ENCODE assay signal across 24 cellular contexts in the genomic region with DNA sequence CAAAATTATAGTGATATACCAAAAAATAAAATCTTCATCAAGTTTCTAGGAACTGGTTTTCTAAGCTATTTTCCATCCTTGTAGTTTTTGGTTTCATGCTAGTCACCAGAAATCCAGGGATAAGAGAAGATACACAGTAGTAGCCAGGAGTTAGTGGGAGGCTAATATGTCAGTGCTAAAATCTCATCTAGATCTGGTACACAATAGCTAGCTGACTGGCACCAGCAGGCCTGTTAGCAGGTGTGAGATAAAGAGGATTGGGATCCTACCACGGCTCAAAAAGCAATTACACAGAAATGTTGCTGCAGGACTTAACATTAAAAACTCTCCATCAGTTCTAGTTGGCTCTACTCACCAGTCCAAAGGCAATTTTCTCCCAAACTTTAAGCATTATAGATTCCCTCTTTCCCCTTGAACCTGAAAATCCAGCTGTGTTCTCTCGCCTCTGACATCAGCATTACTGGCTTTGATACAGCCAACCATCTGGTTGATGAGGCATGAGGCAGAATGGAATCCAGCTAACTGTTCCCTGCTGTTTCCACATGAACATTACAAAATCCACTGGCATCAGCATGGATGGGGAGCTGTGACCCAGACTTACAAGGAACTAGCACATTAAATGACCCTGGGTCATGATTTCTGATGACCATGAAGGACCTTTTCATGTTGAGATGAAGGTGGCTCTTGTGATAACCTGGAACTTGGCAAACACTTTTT. TPM values are rescaled to one million over a fixed set of nuclear protein-coding genes. Genes with fewer than 3 reads are reported as not detected.
DNase-seq lines count a peak whose midpoint lies in the region; ATAC-seq and TF ChIP-seq lines count a peak whose summit lies in the region.
"Had no signal": no experiment of that assay in that cellular context is flagged by ENCODE, and none has a peak within 500 bp of the region (broad histone marks: within the 10 kb centered on the region; RNA-seq: fewer than 3 reads in every experiment).

No MANE protein-coding gene starts in this region.

- H3K9me2 ChIP-seq in GM23248 (ENCODE audit: insufficient read depth): no peaks in the 10 kb centered on the region

- no peak overlapping the region for H3K9ac ChIP-seq in GM23248
- H3K9ac ChIP-seq: parathyroid adenoma had no signal

- H3K4me3 ChIP-seq in GM23248: no peak overlapping the region
- H3K4me3 ChIP-seq in WERI-Rb-1 (ENCODE audit: low read depth, low read length): no peak overlapping the region
- H3K4me3 ChIP-seq in gastroesophageal sphincter: no peak overlapping the region
- H3K4me3 ChIP-seq: SJSA1 had no signal

- H3K27ac ChIP-seq in GM23248: no peak overlapping the region
- H3K27ac ChIP-seq in WERI-Rb-1: no peak overlapping the region
- H3K27ac ChIP-seq in gastroesophageal sphincter: no peak overlapping the region
- H3K27ac ChIP-seq: parathyroid adenoma, SJSA1 had no signal

- H3K4me2 ChIP-seq in GM23248 (ENCODE audit: unreplicated experiment): no peak overlapping the region

- H3K4me1 ChIP-seq in GM23248 (ENCODE audit: insufficient read depth) (no peaks in the 10 kb centered on the region), gastroesophageal sphincter (no peaks in the 10 kb centered on the region)
- H3K4me1 ChIP-seq: parathyroid adenoma, SJSA1 had no signal

- no peaks in the 10 kb centered on the region for H3F3A ChIP-seq in GM23248 (ENCODE audit: insufficient read depth)

- H3K9me3 ChIP-seq in GM23248 (ENCODE audit: low read depth) (no peaks in the 10 kb centered on the region), WERI-Rb-1 (ENCODE audit: severe bottlenecking) (no peaks in the 10 kb centered on the region), gastroesophageal sphincter (peaks cover 0 to 14% (median 0%) of the 10 kb centered on the region in 3 donors)
- H3K9me3 ChIP-seq: SJSA1 had no signal

- intact Hi-C loops in sciatic nerve (cut with DNase I): no loop called here

- ATAC-seq in gastroesophageal sphincter: peak; percentile 77
- peak; percentile 68 for ATAC-seq in sciatic nerve
- ATAC-seq: activated CD8-positive, alpha-beta memory T cell treated with anti-CD3 and anti-CD28 coated beads, Interleukin-2, amount 10 ng/mL, durations not matched to agents 7 days and 5 days; CD8-positive, alpha-beta T cell; Panc1 had no signal

- no peaks in the 10 kb centered on the region for H3K36me3 ChIP-seq in GM23248 (ENCODE audit: low read depth)
- H3K36me3 ChIP-seq in WERI-Rb-1: no peaks in the 10 kb centered on the region
- H3K36me3 ChIP-seq in gastroesophageal sphincter: no peaks in the 10 kb centered on the region
- H3K36me3 ChIP-seq: SJSA1 had no signal

- H4K20me1 ChIP-seq in GM23248 (ENCODE audit: insufficient read depth): no peaks in the 10 kb centered on the region

- TF ChIP-seq POLR2A in gastroesophageal sphincter (IDR thresholded peaks at IDR 0.05): no peak

- 25 to 39% methylated on average over 2 of the region's 2 CpGs for WGBS in GM23248 (ENCODE audit: low coverage in 1 of 2, low lambda C conversion rate in 2 of 2, missing lambda C conversion rate in 2 of 2), 2 experiments
- WGBS in gastroesophageal sphincter (ENCODE audit: low coverage in 1 of 2), 2 donors: 60 to 67% methylated on average over 1 to 2 of the region's 2 CpGs

- TF ChIP-seq EP300 in gastroesophageal sphincter (IDR thresholded peaks at IDR 0.05): no peak

- in situ Hi-C loops in GM23248 (cut with MboI): no loop called here

- no peak overlapping the region for H2AFZ ChIP-seq in GM23248
- H2AFZ ChIP-seq: parathyroid adenoma had no signal

- H3K79me2 ChIP-seq in GM23248 (ENCODE audit: insufficient read depth): no peaks in the 10 kb centered on the region
- H3K79me2 ChIP-seq: parathyroid adenoma had no signal

- DNase-seq in GM23248: peak; percentile 35
- peak; percentile 16 for DNase-seq in WERI-Rb-1
- DNase-seq in sciatic nerve (ENCODE audit: low spot score): no peak
- no peak for DNase-seq in GM10266 (ENCODE audit: extremely low spot score)
- no peak for DNase-seq in NCI-H524 treated with DMSO at 0.1 percent for 48 hours (lab: John Stamatoyannopoulos, UW)
- no peak for DNase-seq in NCI-H2081 treated with DMSO at 0.1 percent for 48 hours (lab: John Stamatoyannopoulos, UW)
- DNase-seq: activated CD4-positive, alpha-beta T cell treated with anti-CD3 and anti-CD28 coated beads for 48 hours; activated CD8-positive, alpha-beta memory T cell treated with anti-CD3 and anti-CD28 coated beads, Interleukin-2, amount 10 ng/mL, durations not matched to agents 7 days and 5 days; activated naive CD4-positive, alpha-beta T cell treated with anti-CD3 and anti-CD28 coated beads, Interleukin-2, amount 10 ng/mL, durations not matched to agents 7 days and 5 days; CD8-positive, alpha-beta T cell; cerebellar nuclear complex; glutamatergic neuron; KBM-7; NCI-H187; NCI-H226; NK-92 treated with Interleukin-12 subunit alpha and Interleukin-12 subunit beta, amount 100 ng/mL, for 24 hours; substantia nigra had no signal

- TF ChIP-seq CTCF in WERI-Rb-1 (IDR thresholded peaks at IDR 0.05; ENCODE audit: low read depth, low read length): no peak
- no peak for TF ChIP-seq CTCF in gastroesophageal sphincter (IDR thresholded peaks at IDR 0.05)
- no peak for TF ChIP-seq CTCF in GM10266 (IDR thresholded peaks at IDR 0.05; ENCODE audit: control insufficient read depth, insufficient read depth, low read depth, missing control alignments)

- H3K27me3 ChIP-seq in GM23248 (replicated peaks; ENCODE audit: insufficient read depth) (no peaks in the 10 kb centered on the region), WERI-Rb-1 (ENCODE audit: insufficient read depth, low read depth, severe bottlenecking) (no peaks in the 10 kb centered on the region), gastroesophageal sphincter (no peaks in the 10 kb centered on the region)
- H3K27me3 ChIP-seq: SJSA1 had no signal

RNA-seq across cellular contexts. Expression of a gene that starts 41.7 kb away (rescaled TPM):
- total RNA-seq in GM23248 (2014; rRNA removed; shearing (Covaris generic)): not detected in 2 replicates
- polyA plus RNA-seq in GM23248 (2016; fragmentation: Nextera tagmentation; extraction: Ambion mirVana): not detected in 2 replicates
- total RNA-seq in gastroesophageal sphincter (not detected), sciatic nerve (not detected)
- total RNA-seq: activated CD8-positive, alpha-beta memory T cell treated with anti-CD3 and anti-CD28 coated beads, Interleukin-2, amount 10 ng/mL, durations not matched to agents 7 days and 5 days; astrocyte; CD8-positive, alpha-beta T cell; SJSA1; T-helper 1 cell treated with Interleukin-12 subunit alpha and Interleukin-12 subunit beta and Interleukin-4 antibody, amounts not matched to agents 30 ng/mL and 1 ng/mL, for 36 hours had no signal
- polyA plus RNA-seq: esophagus had no signal

Comparison
In these comparisons a context has a peak if more than half of its experiments do, and no peak if none do; other contexts are left out.
1. DNase-seq: peak in GM23248 (single experiment) and WERI-Rb-1 (single experiment); none in sciatic nerve (single experiment), GM10266 (single experiment), NCI-H524 treated with DMSO at 0.1 percent for 48 hours (single experiment) and NCI-H2081 treated with DMSO at 0.1 percent for 48 hours (single experiment).